1 cellular context compared by ENCODE assay signal in genomic region chr19:7682175-7682855, GRCh38.
A peak's percentile ranks its signal among the peaks of the same experiment; 100 is the strongest.
TF ChIP-seq lines count a peak whose summit lies in the region.

No MANE protein-coding gene starts in this region.

TF ChIP-seq in H1, 55 proteins besides CTCF, POLR2A, EP300 and RAD21:
- no peak for TF ChIP-seq CBX8 (IDR thresholded peaks at IDR 0.05; ENCODE audit: borderline replicate concordance, low read depth, low read length)
- 0 out of 2 replicates have a peak, but pooled peaks have one; percentile 11 for TF ChIP-seq GABPA (IDR thresholded peaks at IDR 0.05; ENCODE audit: borderline replicate concordance, insufficient read depth, low read length)
